ENCODE assay signal across 8 cellular contexts in the genomic region with DNA sequence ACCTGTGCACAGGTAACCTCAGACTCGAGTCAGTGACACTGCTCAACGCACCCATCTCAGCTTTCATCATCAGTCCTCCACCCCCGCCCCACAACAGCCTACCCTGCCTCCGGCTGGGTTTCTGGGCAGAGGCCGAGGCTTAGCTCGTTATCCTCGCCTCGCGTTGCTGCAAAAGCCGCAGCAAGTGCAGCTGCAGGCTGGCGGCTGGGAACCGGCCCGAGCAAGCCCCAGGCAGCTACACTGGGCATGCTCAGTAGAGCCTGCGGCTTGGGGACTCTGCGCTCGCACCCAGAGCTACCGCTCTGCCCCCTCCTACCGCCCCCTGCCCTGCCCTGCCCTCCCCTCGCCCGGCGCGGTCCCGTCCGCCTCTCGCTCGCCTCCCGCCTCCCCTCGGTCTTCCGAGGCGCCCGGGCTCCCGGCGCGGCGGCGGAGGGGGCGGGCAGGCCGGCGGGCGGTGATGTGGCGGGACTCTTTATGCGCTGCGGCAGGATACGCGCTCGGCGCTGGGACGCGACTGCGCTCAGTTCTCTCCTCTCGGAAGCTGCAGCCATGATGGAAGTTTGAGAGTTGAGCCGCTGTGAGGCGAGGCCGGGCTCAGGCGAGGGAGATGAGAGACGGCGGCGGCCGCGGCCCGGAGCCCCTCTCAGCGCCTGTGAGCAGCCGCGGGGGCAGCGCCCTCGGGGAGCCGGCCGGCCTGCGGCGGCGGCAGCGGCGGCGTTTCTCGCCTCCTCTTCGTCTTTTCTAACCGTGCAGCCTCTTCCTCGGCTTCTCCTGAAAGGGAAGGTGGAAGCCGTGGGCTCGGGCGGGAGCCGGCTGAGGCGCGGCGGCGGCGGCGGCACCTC. TPM values are rescaled to one million over a fixed set of nuclear protein-coding genes. Genes with fewer than 3 reads are reported as not detected.
DNase-seq lines count a peak whose midpoint lies in the region; ATAC-seq and TF ChIP-seq lines count a peak whose summit lies in the region.

A gene with protein sequence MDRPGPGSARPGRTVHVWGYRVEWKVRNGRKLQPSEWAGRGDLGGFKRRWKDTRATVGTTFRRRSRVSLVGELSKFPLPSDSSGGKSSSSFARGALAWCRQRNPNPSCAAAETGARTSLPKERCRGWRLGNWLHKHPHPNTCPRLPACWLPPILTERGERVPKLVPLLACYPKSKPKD (minus strand): TSS at position 432 of the 842 bp plus-strand sequence. CDS start 1,046 bp downstream, outside the sequence.
A gene (plus strand): TSS at position 524 of the 842 bp plus-strand sequence. CDS start 845 bp downstream, outside the sequence.

- H3K36me3 ChIP-seq in spleen, result no peaks in the 10 kb centered on the region

- 0 to 1% (median 0%) methylated on average over 22 to 88 of the region's 88 CpGs for WGBS in spleen, 5 donors

- peak in 1 of 11 experiments; percentile 36 for TF ChIP-seq CTCF in spleen (IDR thresholded peaks at IDR 0.05 in 8 of 11, conservative IDR thresholded peaks at IDR 0.05 in 3 of 11)

- TF ChIP-seq POLR2A in GM18526 (IDR thresholded peaks at IDR 0.05; ENCODE audit: extremely low read depth, insufficient read length), result peak; percentile 81
- peak in 2 of 3 donors; percentile 78 to 89 for TF ChIP-seq POLR2A in spleen (IDR thresholded peaks at IDR 0.05)

- DNase-seq in 8988T (peak; percentile 83), NCI-H2227 (lab: John Stamatoyannopoulos, UW; ENCODE audit: unreplicated experiment) (peak; percentile 91), caudate nucleus (lab: John Stamatoyannopoulos, UW) (peak in 60 of 61 donors; percentile 52 to 96 (median 88)), islet precursor cell (peak; percentile 95), spleen (peak; percentile 97)
- peak; percentile 63 for DNase-seq in activated CD4-positive, CD25-positive, alpha-beta regulatory T cell treated with anti-CD3 and anti-CD28 coated beads, Interleukin-2, amount 50 U/mL, for 16 hours (ENCODE audit: low read depth, low spot score)

- H3K27me3 ChIP-seq in spleen (replicated peaks in 1 of 7), result no peaks in the 10 kb centered on the region

- H3K4me3 ChIP-seq in spleen, result peak within 1 kb of the TSS; percentile 83 to 96 (median 91)

- peaks cover 18 to 53% (median 49%) of the 10 kb centered on the region in 6 donors for H3K4me1 ChIP-seq in spleen

- ATAC-seq in HG03097 (IDR thresholded peaks at IDR 0.05; ENCODE audit: low FRiP score, unreplicated experiment), result peak; percentile 32

- H3K9me3 ChIP-seq in spleen, result no peaks in the 10 kb centered on the region

- peak within 1 kb of the TSS; percentile 86 for H3K27ac ChIP-seq in caudate nucleus (ENCODE audit: low read depth, low read length)
- H3K27ac ChIP-seq in spleen, result peak within 1 kb of the TSS; percentile 90 to 100 (median 99)

- intact Hi-C loops in spleen (cut with DNase I; ENCODE audit: low total_unique reads), result loop anchor here (5.0 to 10.0 kb wide), 3 partner anchors 71 to 524 kb away; no protein-coding TSS in a partner anchor

RNA-seq across cellular contexts. Expression of the first gene that starts in this region (rescaled TPM):
- 1 to 10 TPM in 5 of 7 donors, under 1 TPM in 2; 0.54 to 2.2 (median 1.4) TPM for total RNA-seq in spleen
- polyA plus RNA-seq in spleen, result under 1 TPM; 0.52 to 0.93 (median 0.80) TPM

RNA-seq across cellular contexts. Expression of the second gene that starts in this region (rescaled TPM):
- total RNA-seq in spleen, result 100 to 1,000 TPM; 144 to 300 (median 212) TPM
- polyA plus RNA-seq in spleen, result 10 to 100 TPM; 38.1 to 47.0 (median 42.0) TPM

Comparison
In these comparisons a context has a peak if more than half of its experiments do, and no peak if none do; other contexts are left out.
1. Peak in every context shown above with its lines: DNase-seq, ATAC-seq, H3K4me3 ChIP-seq and H3K27ac ChIP-seq.